ENCODE assay signal across 1 cellular context in the genomic region with DNA sequence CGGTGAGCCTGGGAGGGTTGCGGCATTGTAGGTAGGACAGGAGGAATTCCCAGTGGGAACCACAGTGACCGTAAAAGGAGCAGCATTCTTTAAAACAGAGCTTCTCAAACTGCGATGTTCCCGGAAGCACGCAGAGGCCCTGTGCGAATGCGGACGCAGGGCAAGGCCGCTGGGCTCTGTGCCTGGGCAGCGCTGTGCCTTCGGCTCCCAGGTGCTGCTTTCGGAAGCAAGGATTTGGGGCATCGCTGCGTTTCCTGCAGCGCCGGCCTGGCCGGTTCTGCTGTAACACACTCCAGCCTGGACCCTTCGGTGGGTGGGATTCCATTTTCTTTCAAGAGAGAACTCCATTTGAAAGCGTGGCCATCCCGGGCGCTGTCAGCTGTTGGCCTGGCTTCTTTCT.
TF ChIP-seq lines count a peak whose summit lies in the region.

No MANE protein-coding gene starts in this region.

TF ChIP-seq in H1, 55 proteins besides CTCF, POLR2A, EP300 and RAD21:
- TF ChIP-seq KDM5A (IDR thresholded peaks at IDR 0.05; ENCODE audit: low read length): no peak
- TF ChIP-seq SUZ12 (IDR thresholded peaks at IDR 0.05; ENCODE audit: low read length): no peak
- no peak for TF ChIP-seq TAF1 (IDR thresholded peaks at IDR 0.05; ENCODE audit: low read depth, low read length)
- TF ChIP-seq CBX5 (IDR thresholded peaks at IDR 0.05; ENCODE audit: low read depth, low read length): no peak
- no peak for TF ChIP-seq POLR2AphosphoS5 (IDR thresholded peaks at IDR 0.05; ENCODE audit: low read depth, low read length)
- TF ChIP-seq CHD1 (IDR thresholded peaks at IDR 0.05; ENCODE audit: low read depth, low read length): no peak
- TF ChIP-seq KDM1A (IDR thresholded peaks at IDR 0.05; ENCODE audit: borderline replicate concordance, low read length): no peak
- no peak for TF ChIP-seq SP1 (IDR thresholded peaks at IDR 0.05; ENCODE audit: low read depth, low read length)
- no peak for TF ChIP-seq MAX (IDR thresholded peaks at IDR 0.05)
- no peak for TF ChIP-seq RBBP5 (IDR thresholded peaks at IDR 0.05; ENCODE audit: borderline replicate concordance, low read depth, low read length)
- TF ChIP-seq PHF8 (conservative IDR thresholded peaks at IDR 0.05; ENCODE audit: low read depth, low read length): no peak
- no peak for TF ChIP-seq POU5F1 (IDR thresholded peaks at IDR 0.05; ENCODE audit: low read depth, low read length)
- no peak for TF ChIP-seq RXRA (IDR thresholded peaks at IDR 0.05; ENCODE audit: insufficient read depth, low read depth, low read length)
- no peak for TF ChIP-seq SAP30 (IDR thresholded peaks at IDR 0.05; ENCODE audit: insufficient read depth, insufficient replicate concordance, low read length)
